Comparison of ENCODE assay signal across 1 cellular context in the genomic region with DNA sequence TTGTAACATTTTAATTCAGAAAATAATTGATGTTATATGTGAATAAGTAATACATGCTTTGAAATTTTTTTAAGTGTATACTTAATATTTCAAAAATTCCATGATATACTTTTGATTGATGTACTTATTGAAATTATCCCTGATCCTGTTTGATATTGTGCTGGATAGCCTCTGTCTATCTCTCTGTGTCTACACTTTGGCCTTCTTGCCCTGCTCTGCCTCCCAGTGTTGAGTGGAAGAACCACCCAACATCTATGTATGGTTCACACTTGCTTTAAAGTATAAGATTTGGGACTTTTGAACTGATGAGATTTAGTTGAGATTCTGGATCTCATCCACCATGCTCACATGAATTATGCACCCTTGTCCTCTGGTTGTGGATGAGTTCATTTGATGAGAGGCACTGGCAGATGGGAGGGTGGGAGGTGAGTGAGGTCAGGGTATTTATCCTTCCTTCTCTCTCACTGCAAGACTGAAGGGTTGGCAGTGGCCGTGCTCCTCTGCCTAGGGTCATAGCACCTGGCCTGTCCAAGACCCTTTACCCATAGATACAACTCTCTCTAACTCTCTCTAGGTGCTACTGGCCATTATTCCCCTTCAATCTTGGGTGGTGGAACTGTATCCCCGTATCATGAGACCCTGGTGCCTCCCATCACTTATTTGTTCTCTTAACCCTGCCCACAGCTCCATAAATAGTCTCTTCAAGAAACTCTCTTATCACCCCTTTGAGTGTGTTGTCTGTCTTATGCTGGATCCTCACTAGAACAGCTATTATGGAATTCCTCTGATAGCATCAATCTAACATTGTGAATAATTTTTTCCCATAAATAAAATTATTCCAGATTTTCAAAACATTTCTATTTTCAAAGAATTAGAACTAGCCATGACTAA.
TF ChIP-seq lines count a peak whose summit lies in the region.

No MANE protein-coding gene starts in this region.

TF ChIP-seq in GM23338, 12 proteins besides CTCF, POLR2A, EP300 and RAD21 (continued from another document):
- TF ChIP-seq, protein P1, sequence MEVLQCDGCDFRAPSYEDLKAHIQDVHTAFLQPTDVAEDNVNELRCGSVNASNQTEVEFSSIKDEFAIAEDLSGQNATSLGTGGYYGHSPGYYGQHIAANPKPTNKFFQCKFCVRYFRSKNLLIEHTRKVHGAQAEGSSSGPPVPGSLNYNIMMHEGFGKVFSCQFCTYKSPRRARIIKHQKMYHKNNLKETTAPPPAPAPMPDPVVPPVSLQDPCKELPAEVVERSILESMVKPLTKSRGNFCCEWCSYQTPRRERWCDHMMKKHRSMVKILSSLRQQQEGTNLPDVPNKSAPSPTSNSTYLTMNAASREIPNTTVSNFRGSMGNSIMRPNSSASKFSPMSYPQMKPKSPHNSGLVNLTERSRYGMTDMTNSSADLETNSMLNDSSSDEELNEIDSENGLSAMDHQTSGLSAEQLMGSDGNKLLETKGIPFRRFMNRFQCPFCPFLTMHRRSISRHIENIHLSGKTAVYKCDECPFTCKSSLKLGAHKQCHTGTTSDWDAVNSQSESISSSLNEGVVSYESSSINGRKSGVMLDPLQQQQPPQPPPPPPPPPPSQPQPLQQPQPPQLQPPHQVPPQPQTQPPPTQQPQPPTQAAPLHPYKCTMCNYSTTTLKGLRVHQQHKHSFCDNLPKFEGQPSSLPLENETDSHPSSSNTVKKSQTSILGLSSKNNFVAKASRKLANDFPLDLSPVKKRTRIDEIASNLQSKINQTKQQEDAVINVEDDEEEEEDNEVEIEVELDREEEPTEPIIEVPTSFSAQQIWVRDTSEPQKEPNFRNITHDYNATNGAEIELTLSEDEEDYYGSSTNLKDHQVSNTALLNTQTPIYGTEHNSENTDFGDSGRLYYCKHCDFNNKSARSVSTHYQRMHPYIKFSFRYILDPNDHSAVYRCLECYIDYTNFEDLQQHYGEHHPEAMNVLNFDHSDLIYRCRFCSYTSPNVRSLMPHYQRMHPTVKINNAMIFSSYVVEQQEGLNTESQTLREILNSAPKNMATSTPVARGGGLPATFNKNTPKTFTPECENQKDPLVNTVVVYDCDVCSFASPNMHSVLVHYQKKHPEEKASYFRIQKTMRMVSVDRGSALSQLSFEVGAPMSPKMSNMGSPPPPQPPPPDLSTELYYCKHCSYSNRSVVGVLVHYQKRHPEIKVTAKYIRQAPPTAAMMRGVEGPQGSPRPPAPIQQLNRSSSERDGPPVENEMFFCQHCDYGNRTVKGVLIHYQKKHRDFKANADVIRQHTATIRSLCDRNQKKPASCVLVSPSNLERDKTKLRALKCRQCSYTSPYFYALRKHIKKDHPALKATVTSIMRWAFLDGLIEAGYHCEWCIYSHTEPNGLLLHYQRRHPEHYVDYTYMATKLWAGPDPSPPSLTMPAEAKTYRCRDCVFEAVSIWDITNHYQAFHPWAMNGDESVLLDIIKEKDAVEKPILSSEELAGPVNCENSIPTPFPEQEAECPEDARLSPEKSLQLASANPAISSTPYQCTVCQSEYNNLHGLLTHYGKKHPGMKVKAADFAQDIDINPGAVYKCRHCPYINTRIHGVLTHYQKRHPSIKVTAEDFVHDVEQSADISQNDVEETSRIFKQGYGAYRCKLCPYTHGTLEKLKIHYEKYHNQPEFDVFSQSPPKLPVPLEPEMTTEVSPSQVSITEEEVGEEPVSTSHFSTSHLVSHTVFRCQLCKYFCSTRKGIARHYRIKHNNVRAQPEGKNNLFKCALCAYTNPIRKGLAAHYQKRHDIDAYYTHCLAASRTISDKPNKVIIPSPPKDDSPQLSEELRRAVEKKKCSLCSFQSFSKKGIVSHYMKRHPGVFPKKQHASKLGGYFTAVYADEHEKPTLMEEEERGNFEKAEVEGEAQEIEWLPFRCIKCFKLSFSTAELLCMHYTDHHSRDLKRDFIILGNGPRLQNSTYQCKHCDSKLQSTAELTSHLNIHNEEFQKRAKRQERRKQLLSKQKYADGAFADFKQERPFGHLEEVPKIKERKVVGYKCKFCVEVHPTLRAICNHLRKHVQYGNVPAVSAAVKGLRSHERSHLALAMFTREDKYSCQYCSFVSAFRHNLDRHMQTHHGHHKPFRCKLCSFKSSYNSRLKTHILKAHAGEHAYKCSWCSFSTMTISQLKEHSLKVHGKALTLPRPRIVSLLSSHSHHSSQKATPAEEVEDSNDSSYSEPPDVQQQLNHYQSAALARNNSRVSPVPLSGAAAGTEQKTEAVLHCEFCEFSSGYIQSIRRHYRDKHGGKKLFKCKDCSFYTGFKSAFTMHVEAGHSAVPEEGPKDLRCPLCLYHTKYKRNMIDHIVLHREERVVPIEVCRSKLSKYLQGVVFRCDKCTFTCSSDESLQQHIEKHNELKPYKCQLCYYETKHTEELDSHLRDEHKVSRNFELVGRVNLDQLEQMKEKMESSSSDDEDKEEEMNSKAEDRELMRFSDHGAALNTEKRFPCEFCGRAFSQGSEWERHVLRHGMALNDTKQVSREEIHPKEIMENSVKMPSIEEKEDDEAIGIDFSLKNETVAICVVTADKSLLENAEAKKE (CRISPR knock-in tag; IDR thresholded peaks at IDR 0.05) = no peak
- TF ChIP-seq JUNB (IDR thresholded peaks at IDR 0.05; ENCODE audit: unreplicated experiment) = no peak
- TF ChIP-seq EZH2 (IDR thresholded peaks at IDR 0.05; ENCODE audit: low read depth, unreplicated experiment) = no peak
- no peak for TF ChIP-seq ZNF331 (CRISPR knock-in tag; IDR thresholded peaks at IDR 0.05; ENCODE audit: low read depth)
- no peak for TF ChIP-seq EZH2phosphoT487 (IDR thresholded peaks at IDR 0.05; ENCODE audit: unreplicated experiment)
- TF ChIP-seq REST (IDR thresholded peaks at IDR 0.05; ENCODE audit: unreplicated experiment) = no peak
- no peak for TF ChIP-seq POLR2AphosphoS5 (IDR thresholded peaks at IDR 0.05; ENCODE audit: low read depth)
- TF ChIP-seq, protein P2, sequence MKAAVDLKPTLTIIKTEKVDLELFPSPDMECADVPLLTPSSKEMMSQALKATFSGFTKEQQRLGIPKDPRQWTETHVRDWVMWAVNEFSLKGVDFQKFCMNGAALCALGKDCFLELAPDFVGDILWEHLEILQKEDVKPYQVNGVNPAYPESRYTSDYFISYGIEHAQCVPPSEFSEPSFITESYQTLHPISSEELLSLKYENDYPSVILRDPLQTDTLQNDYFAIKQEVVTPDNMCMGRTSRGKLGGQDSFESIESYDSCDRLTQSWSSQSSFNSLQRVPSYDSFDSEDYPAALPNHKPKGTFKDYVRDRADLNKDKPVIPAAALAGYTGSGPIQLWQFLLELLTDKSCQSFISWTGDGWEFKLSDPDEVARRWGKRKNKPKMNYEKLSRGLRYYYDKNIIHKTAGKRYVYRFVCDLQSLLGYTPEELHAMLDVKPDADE (IDR thresholded peaks at IDR 0.05) = no peak
- no peak for TF ChIP-seq NANOG (IDR thresholded peaks at IDR 0.05; ENCODE audit: borderline replicate concordance)
TF ChIP-seq in GM23338: peak in this region for 0.
